In genomic region chr2:55311444-55311870, GRCh38 we compare ENCODE assay signal across 8 cellular contexts. TPM values are rescaled to one million over a fixed set of nuclear protein-coding genes. Genes with fewer than 3 reads are reported as not detected.
DNase-seq lines count a peak whose midpoint lies in the region; ATAC-seq and TF ChIP-seq lines count a peak whose summit lies in the region.

No MANE protein-coding gene starts in this region.

- TF ChIP-seq POLR2A in NB4 (IDR thresholded peaks at IDR 0.05; ENCODE audit: extremely low read depth, insufficient read length): no peak

- DNase-seq in activated T-cell treated with anti-CD3 and anti-CD28 coated beads for 48 hours (ENCODE audit: low read depth): peak; percentile 15
- no peak for DNase-seq in activated T-cell treated with anti-CD3 and anti-CD28 coated beads for 4 hours
- peak; percentile 52 for DNase-seq in NB4 (ENCODE audit: low read depth)
- DNase-seq in fibroblast of peridontal ligament (ENCODE audit: extremely low read depth): peak; percentile 66
- DNase-seq in NCI-H2171 treated with DMSO at 0.1 percent for 48 hours (lab: John Stamatoyannopoulos, UW): no peak
- no peak for DNase-seq in cortex of kidney (lab: John Stamatoyannopoulos, UW)
- no peak for DNase-seq in Right ventricle myocardium superior

- H3K4me3 ChIP-seq in NB4 (ENCODE audit: low read depth, low read length): no peak overlapping the region

- TF ChIP-seq CTCF in NB4 (IDR thresholded peaks at IDR 0.05; ENCODE audit: low read depth, low read length): peak; percentile 23

- ATAC-seq in HG02610 (IDR thresholded peaks at IDR 0.05; ENCODE audit: unreplicated experiment): peak; percentile 97
- ATAC-seq in Right ventricle myocardium superior (ENCODE audit: poor library complexity): no peak

- intact Hi-C loops in Right ventricle myocardium superior (cut with DNase I): no loop called here

RNA-seq across cellular contexts. Expression of gene MTIF2, which starts 42.4 kb away (rescaled TPM):
- 50.5 TPM for total RNA-seq in Right ventricle myocardium superior

Comparison
In these comparisons a context has a peak if more than half of its experiments do, and no peak if none do; other contexts are left out.
1. DNase-seq: peak in activated T-cell treated with anti-CD3 and anti-CD28 coated beads for 48 hours (single experiment), NB4 (single experiment) and fibroblast of peridontal ligament (single experiment); none in activated T-cell treated with anti-CD3 and anti-CD28 coated beads for 4 hours (single experiment), NCI-H2171 treated with DMSO at 0.1 percent for 48 hours (single experiment), cortex of kidney (single experiment) and Right ventricle myocardium superior (single experiment).